Comparison of ENCODE assay signal across 10 cellular contexts in the genomic region with DNA sequence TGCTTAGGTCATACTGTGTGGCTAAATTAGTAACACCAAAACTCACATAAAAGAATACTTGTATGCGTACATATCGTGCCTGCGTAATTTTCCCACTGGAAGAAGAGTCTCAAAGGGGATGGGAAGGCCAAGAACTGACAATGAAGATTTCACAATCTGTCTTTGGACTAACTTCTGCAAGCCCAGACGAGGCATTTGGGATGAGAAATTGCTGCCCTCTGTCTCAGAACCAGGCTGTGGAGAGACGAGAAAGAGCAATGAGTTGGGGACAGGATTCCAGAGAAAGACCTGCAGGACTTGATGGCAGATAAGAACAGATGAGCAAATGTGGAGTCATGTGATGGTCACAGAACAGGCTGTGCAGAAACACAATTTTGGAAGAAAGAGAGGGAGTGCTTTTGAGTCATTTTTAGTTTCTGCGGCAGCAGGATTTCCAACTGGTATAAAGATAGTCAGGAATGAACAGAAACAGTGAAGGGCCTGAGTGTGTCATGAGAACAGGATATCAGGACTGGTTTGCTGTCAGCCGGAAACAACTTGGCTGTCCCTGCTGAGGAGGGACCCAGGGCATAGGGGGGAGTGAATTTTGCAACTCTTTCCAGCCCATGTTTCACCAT.
DNase-seq lines count a peak whose midpoint lies in the region; TF ChIP-seq lines count a peak whose summit lies in the region.
"Had no signal": no experiment of that assay in that cellular context is flagged by ENCODE, and none has a peak within 500 bp of the region (broad histone marks: within the 10 kb centered on the region; RNA-seq: fewer than 3 reads in every experiment).

No MANE protein-coding gene starts in this region.

- H3K4me2 ChIP-seq in osteoblast (ENCODE audit: insufficient read depth, low read length): peak overlapping the region; percentile 46

- peaks cover 2% of the 10 kb centered on the region for H3K27me3 ChIP-seq in osteoblast (ENCODE audit: insufficient read depth, low read length)

- TF ChIP-seq CTCF in NB4 (IDR thresholded peaks at IDR 0.05; ENCODE audit: low read depth, low read length) (no peak), osteoblast (IDR thresholded peaks at IDR 0.05; ENCODE audit: extremely low read depth, low read depth, low read length) (no peak)

- H3K9me3 ChIP-seq in osteoblast (ENCODE audit: low read depth, low read length): no peaks in the 10 kb centered on the region

- H2AFZ ChIP-seq in osteoblast (ENCODE audit: low read length): peak overlapping the region; percentile 56

- no peak for TF ChIP-seq POLR2A in NB4 (IDR thresholded peaks at IDR 0.05; ENCODE audit: extremely low read depth, insufficient read length)

- H3K4me3 ChIP-seq in NB4 (ENCODE audit: low read depth, low read length): no peak overlapping the region
- H3K4me3 ChIP-seq in osteoblast (ENCODE audit: insufficient read depth, low read length): peak overlapping the region; percentile 18
- H3K4me3 ChIP-seq: SK-N-MC had no signal

- intact Hi-C loops in posterior vena cava (cut with DNase I): no loop called here

- H4K20me1 ChIP-seq in osteoblast (ENCODE audit: insufficient read depth, low read length): no peaks in the 10 kb centered on the region

- H3K79me2 ChIP-seq in osteoblast (ENCODE audit: insufficient read depth, low read length): no peaks in the 10 kb centered on the region

- no peaks in the 10 kb centered on the region for H3K36me3 ChIP-seq in osteoblast (ENCODE audit: insufficient read depth, low read length)

- peaks cover 27% of the 10 kb centered on the region for H3K4me1 ChIP-seq in osteoblast (ENCODE audit: insufficient read depth, low read length)

- H3K27ac ChIP-seq in osteoblast (ENCODE audit: low read depth, low read length): peak overlapping the region; percentile 87
- H3K27ac ChIP-seq: SK-N-MC had no signal

- peak; percentile 33 for DNase-seq in CD1c-positive myeloid dendritic cell (ENCODE audit: extremely low spot score)
- DNase-seq in NB4 (ENCODE audit: low read depth): peak; percentile 89
- DNase-seq in fibroblast of gingiva (ENCODE audit: low read depth): peak; percentile 86
- DNase-seq in osteoblast (ENCODE audit: insufficient read length, low spot score, missing footprints): peak; percentile 64
- no peak for DNase-seq in stimulated activated CD8-positive, alpha-beta memory T cell treated with anti-CD3 and anti-CD28 coated beads, Interleukin-4, amount 100 ng/mL, for 48 hours
- DNase-seq in NCI-H2171 treated with DMSO at 0.1 percent for 48 hours (lab: John Stamatoyannopoulos, UW): no peak
- DNase-seq in posterior vena cava (ENCODE audit: low spot score): no peak
- DNase-seq in NCI-H187 treated with DMSO at 0.1 percent for 48 hours (lab: John Stamatoyannopoulos, UW): no peak
- DNase-seq: NCI-H1436 treated with DMSO at 0.1 percent for 48 hours had no signal

Comparison
In these comparisons a context has a peak if more than half of its experiments do, and no peak if none do; other contexts are left out.
1. DNase-seq: peak in CD1c-positive myeloid dendritic cell (single experiment), NB4 (single experiment), fibroblast of gingiva (single experiment) and osteoblast (single experiment); none in stimulated activated CD8-positive, alpha-beta memory T cell treated with anti-CD3 and anti-CD28 coated beads, Interleukin-4, amount 100 ng/mL, for 48 hours (single experiment), NCI-H2171 treated with DMSO at 0.1 percent for 48 hours (single experiment), posterior vena cava (single experiment) and NCI-H187 treated with DMSO at 0.1 percent for 48 hours (single experiment).